In genomic region chr5:54337523-54337922, GRCh38 we compare ENCODE assay signal across 1 cellular context.
TF ChIP-seq lines count a peak whose summit lies in the region.

No MANE protein-coding gene starts in this region.

TF ChIP-seq in K562, 482 proteins besides CTCF, POLR2A, EP300 and RAD21 (continued from another document):
- TF ChIP-seq, protein P1, sequence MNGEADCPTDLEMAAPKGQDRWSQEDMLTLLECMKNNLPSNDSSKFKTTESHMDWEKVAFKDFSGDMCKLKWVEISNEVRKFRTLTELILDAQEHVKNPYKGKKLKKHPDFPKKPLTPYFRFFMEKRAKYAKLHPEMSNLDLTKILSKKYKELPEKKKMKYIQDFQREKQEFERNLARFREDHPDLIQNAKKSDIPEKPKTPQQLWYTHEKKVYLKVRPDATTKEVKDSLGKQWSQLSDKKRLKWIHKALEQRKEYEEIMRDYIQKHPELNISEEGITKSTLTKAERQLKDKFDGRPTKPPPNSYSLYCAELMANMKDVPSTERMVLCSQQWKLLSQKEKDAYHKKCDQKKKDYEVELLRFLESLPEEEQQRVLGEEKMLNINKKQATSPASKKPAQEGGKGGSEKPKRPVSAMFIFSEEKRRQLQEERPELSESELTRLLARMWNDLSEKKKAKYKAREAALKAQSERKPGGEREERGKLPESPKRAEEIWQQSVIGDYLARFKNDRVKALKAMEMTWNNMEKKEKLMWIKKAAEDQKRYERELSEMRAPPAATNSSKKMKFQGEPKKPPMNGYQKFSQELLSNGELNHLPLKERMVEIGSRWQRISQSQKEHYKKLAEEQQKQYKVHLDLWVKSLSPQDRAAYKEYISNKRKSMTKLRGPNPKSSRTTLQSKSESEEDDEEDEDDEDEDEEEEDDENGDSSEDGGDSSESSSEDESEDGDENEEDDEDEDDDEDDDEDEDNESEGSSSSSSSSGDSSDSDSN (IDR thresholded peaks at IDR 0.05; ENCODE audit: borderline replicate concordance in 1 of 2, low read depth in 2 of 2, low read length in 2 of 2) = no peak
- no peak for TF ChIP-seq ZNF174 (CRISPR knock-in tag; IDR thresholded peaks at IDR 0.05)
- no peak for TF ChIP-seq FOXO4 (CRISPR knock-in tag; IDR thresholded peaks at IDR 0.05)
- TF ChIP-seq, protein P2, sequence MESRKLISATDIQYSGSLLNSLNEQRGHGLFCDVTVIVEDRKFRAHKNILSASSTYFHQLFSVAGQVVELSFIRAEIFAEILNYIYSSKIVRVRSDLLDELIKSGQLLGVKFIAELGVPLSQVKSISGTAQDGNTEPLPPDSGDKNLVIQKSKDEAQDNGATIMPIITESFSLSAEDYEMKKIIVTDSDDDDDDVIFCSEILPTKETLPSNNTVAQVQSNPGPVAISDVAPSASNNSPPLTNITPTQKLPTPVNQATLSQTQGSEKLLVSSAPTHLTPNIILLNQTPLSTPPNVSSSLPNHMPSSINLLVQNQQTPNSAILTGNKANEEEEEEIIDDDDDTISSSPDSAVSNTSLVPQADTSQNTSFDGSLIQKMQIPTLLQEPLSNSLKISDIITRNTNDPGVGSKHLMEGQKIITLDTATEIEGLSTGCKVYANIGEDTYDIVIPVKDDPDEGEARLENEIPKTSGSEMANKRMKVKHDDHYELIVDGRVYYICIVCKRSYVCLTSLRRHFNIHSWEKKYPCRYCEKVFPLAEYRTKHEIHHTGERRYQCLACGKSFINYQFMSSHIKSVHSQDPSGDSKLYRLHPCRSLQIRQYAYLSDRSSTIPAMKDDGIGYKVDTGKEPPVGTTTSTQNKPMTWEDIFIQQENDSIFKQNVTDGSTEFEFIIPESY (CRISPR knock-in tag; IDR thresholded peaks at IDR 0.05) = no peak
